In the genomic region with DNA sequence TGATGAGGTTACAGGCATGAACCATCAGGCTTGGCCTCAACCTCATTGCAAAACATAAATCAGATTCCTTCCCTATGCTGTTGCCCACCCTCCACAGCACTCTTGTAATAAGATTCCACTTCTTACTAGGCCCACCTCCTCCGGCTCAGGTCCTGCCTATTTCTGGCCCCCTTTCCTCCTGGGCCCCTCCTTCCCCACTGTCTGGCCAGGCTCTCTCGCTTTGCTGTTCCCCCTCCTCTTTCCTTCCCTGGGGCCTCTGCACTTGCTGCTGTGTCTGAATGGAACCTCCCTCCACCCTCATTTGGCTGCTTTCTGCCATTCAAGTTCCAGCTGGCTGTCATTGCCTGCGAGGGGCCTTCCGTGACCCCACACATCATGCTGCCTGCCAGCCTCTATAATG, we compare ENCODE assay signal across 21 cellular contexts. TPM values are rescaled to one million over a fixed set of nuclear protein-coding genes. Genes with fewer than 3 reads are reported as not detected.
DNase-seq lines count a peak whose midpoint lies in the region; ATAC-seq and TF ChIP-seq lines count a peak whose summit lies in the region.
"Had no signal": no experiment of that assay in that cellular context is flagged by ENCODE, and none has a peak within 500 bp of the region (broad histone marks: within the 10 kb centered on the region; RNA-seq: fewer than 3 reads in every experiment).

No MANE protein-coding gene starts in this region.

- ATAC-seq in HG02588 (IDR thresholded peaks at IDR 0.05; ENCODE audit: unreplicated experiment) = no peak
- ATAC-seq: CD8-positive, alpha-beta T cell had no signal

- no peak overlapping the region for H3K4ac ChIP-seq in neuronal stem cell (ENCODE audit: low read length)

- no peaks in the 10 kb centered on the region for H3K79me1 ChIP-seq in neuronal stem cell (ENCODE audit: low read depth, low read length)

- POLR2A ChIA-PET in A673 (lab: Charles Lee; ENCODE audit: low non-redundant PET) = no interaction called here

- H3K9me3 ChIP-seq in neuronal stem cell (replicated peaks in 1 of 2; ENCODE audit: control insufficient read depth in 2 of 2, insufficient read depth in 1 of 2, low read depth in 1 of 2, low read length in 2 of 2) (peaks cover 0 to 3% of the 10 kb centered on the region in 2 donors), A673 (ENCODE audit: low read depth, low read length, poor library complexity, severe bottlenecking) (no peaks in the 10 kb centered on the region)
- H3K9me3 ChIP-seq: SJSA1 had no signal

- H3K4me3 ChIP-seq in neuronal stem cell (ENCODE audit: low read length in 2 of 2) (no peak overlapping the region), A673 (ENCODE audit: low read depth, low read length, poor library complexity, severe bottlenecking) (no peak overlapping the region)
- H3K4me3 ChIP-seq: SJSA1 had no signal

- CTCF ChIA-PET in A673 (lab: Charles Lee) = no interaction called here

- H4K91ac ChIP-seq in neuronal stem cell (ENCODE audit: low read depth, low read length, poor library complexity) = no peak overlapping the region

- intact Hi-C loops in A673 (cut with micrococcal nuclease; ENCODE audit: unreplicated experiment) = no loop called here

- H2AFZ ChIP-seq in neuronal stem cell (ENCODE audit: low read length) = no peak overlapping the region

- H2BK12ac ChIP-seq in neuronal stem cell (ENCODE audit: low read length) = no peak overlapping the region

- H2AK5ac ChIP-seq in neuronal stem cell (ENCODE audit: low read depth, low read length) = no peak overlapping the region

- H2BK5ac ChIP-seq in neuronal stem cell (ENCODE audit: low read length) = no peak overlapping the region

- no peaks in the 10 kb centered on the region for H3K36me3 ChIP-seq in neuronal stem cell (replicated peaks in 1 of 2; ENCODE audit: control insufficient read depth in 2 of 2, insufficient read depth in 2 of 2, low read length in 2 of 2)
- H3K36me3 ChIP-seq in A673 (ENCODE audit: insufficient read depth, low read length, poor library complexity, severe bottlenecking) = no peaks in the 10 kb centered on the region
- H3K36me3 ChIP-seq: SJSA1 had no signal

- H3K14ac ChIP-seq in neuronal stem cell (ENCODE audit: low read length) = no peak overlapping the region

- H4K8ac ChIP-seq in neuronal stem cell (ENCODE audit: low read depth, low read length) = no peak overlapping the region

- H2BK120ac ChIP-seq in neuronal stem cell (ENCODE audit: low read depth, low read length) = no peak overlapping the region

- peaks cover 13 to 21% of the 10 kb centered on the region in 2 donors for H3K4me1 ChIP-seq in neuronal stem cell (ENCODE audit: control insufficient read depth in 2 of 2, insufficient read depth in 1 of 2, low read depth in 1 of 2, low read length in 2 of 2)
- no peaks in the 10 kb centered on the region for H3K4me1 ChIP-seq in A673 (ENCODE audit: insufficient read depth, low read length, poor library complexity, severe bottlenecking)
- H3K4me1 ChIP-seq: SJSA1 had no signal

- DNase-seq in NCI-H2227 (lab: John Stamatoyannopoulos, UW; ENCODE audit: unreplicated experiment) = peak; percentile 83
- peak; percentile 61 for DNase-seq in SK-N-DZ (ENCODE audit: low spot score)
- peak; percentile 91 for DNase-seq in left kidney (ENCODE audit: low read depth, low spot score)
- peak; percentile 32 for DNase-seq in neuronal stem cell (ENCODE audit: low spot score)
- DNase-seq in AML-193 (lab: John Stamatoyannopoulos, UW) = no peak
- DNase-seq in A673 (ENCODE audit: low spot score) = no peak
- DNase-seq: ACHN; C1 segment of cervical spinal cord; Calu3; CD8-positive, alpha-beta T cell; DMS153; Karpas-422; NCI-H1694 treated with DMSO at 0.1 percent for 48 hours; NCI-H2081 treated with DMSO at 0.1 percent for 48 hours; NCI-H226; NCI-H510A treated with DMSO at 0.1 percent for 48 hours; OCI-M1 had no signal

- BruUV-seq in A673 (replicated peaks; lab: Mats Ljungman, UMichigan) = no TSS peak

- H3K27ac ChIP-seq in neuronal stem cell (replicated peaks; ENCODE audit: low read length) (no peak overlapping the region), A673 (ENCODE audit: low read depth, low read length, poor library complexity, severe bottlenecking) (no peak overlapping the region)
- H3K27ac ChIP-seq: SJSA1 had no signal

- TF ChIP-seq CTCF in A673 (conservative IDR thresholded peaks at IDR 0.05; ENCODE audit: low read depth, low read length) = no peak

- no peak overlapping the region for H3K23ac ChIP-seq in neuronal stem cell (ENCODE audit: low read depth, low read length, poor library complexity)

- H2BK15ac ChIP-seq in neuronal stem cell (ENCODE audit: low read length) = no peak overlapping the region

- no peak overlapping the region for H3K9ac ChIP-seq in neuronal stem cell (ENCODE audit: low read depth, low read length, poor library complexity)

- H3K27me3 ChIP-seq in neuronal stem cell (ENCODE audit: control insufficient read depth in 3 of 3, insufficient read depth in 3 of 3, low read depth in 1 of 3, low read length in 3 of 3) = peaks cover 0 to 35% (median 13%) of the 10 kb centered on the region in 3 experiments
- peaks cover 27% of the 10 kb centered on the region for H3K27me3 ChIP-seq in A673 (replicated peaks; ENCODE audit: insufficient read depth, low read depth, low read length, poor library complexity)

- H3K18ac ChIP-seq in neuronal stem cell (ENCODE audit: low read length) = peak overlapping the region; percentile 25

- no peak overlapping the region for H3K4me2 ChIP-seq in neuronal stem cell (ENCODE audit: insufficient read depth, low read length, poor library complexity, severe bottlenecking)

- no CpG with 5 or more reads among the region's 4 CpGs for WGBS in neuronal stem cell (ENCODE audit: extremely low coverage in 2 of 2, insufficient read length in 2 of 2, insufficient replicate concordance in 1 of 2), 2 donors

RNA-seq across cellular contexts. Expression of gene ARHGAP40, which starts 38.9 kb away (rescaled TPM):
- polyA plus RNA-seq in SK-N-DZ (2014; cell fraction: cytosol; rRNA removed) = not detected in 2 replicates
- polyA plus RNA-seq in SK-N-DZ (2014; cell fraction: nucleus; rRNA removed) = 0.39 TPM in 1 of 2 replicates, not detected in the other
- 0.04 TPM for polyA plus RNA-seq in neuronal stem cell (2013, experiment 1 of 2)
- not detected for polyA plus RNA-seq in neuronal stem cell (2013, experiment 2 of 2)
- total RNA-seq in A673 (2021) = not detected in 2 replicates
- total RNA-seq: CD8-positive, alpha-beta T cell; H4; SJSA1 had no signal

RNA-seq across cellular contexts. Expression of gene ADIG, which starts 59.5 kb away (rescaled TPM):
- not detected in 2 replicates for polyA plus RNA-seq in SK-N-DZ (2014; cell fraction: cytosol; rRNA removed)
- not detected in 2 replicates for polyA plus RNA-seq in SK-N-DZ (2014; cell fraction: nucleus; rRNA removed)
- not detected for polyA plus RNA-seq in neuronal stem cell (2013, experiment 1 of 2)
- not detected for polyA plus RNA-seq in neuronal stem cell (2013, experiment 2 of 2)
- total RNA-seq in A673 (2021) = not detected in 2 replicates
- total RNA-seq: Calu3; CD8-positive, alpha-beta T cell; H4; M059J; SJSA1 had no signal

Comparison
In these comparisons a context has a peak if more than half of its experiments do, and no peak if none do; other contexts are left out.
1. DNase-seq: peak in NCI-H2227 (single experiment), SK-N-DZ (single experiment), left kidney (single experiment) and neuronal stem cell (single experiment); none in AML-193 (0 of 2) and A673 (single experiment).